ENCODE assay signal across 25 cellular contexts in the genomic region with DNA sequence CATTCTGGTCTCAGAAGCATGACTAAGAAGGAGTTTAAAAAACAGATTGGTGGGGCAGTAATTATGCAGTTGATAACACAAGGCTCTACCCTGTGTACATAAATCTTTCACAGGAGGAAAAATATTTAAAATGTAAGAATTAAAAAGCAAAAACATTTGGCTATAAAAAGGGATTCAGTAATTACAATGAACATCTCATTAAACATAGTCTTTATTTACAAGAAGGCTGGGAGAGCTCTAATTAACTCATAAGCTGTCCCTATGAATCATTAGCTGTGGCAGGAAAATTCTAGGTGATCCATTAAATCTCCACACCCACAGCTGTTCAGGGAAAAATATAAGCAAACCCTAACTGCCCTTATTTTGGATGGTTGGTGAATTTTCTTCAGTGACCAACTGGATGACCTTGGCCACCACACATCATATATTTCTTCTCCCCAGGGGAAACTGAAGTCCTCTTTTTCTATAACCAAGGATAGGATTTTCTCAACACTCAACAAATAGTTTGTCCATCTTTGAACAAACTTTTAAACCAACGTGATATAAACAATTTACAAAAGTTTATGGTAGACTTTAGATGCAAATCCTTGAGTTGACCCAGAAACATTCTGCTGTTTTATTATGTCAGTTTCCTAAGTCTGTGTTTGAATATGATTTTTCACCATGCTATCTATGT. TPM values are rescaled to one million over a fixed set of nuclear protein-coding genes. Genes with fewer than 3 reads are reported as not detected.
"Had no signal": no experiment of that assay in that cellular context is flagged by ENCODE, and none has a peak within 500 bp of the region (broad histone marks: within the 10 kb centered on the region; RNA-seq: fewer than 3 reads in every experiment).

No MANE protein-coding gene starts in this region.

- H3K27me3 ChIP-seq: foreskin keratinocyte, heart left ventricle, neutrophil, ovary, upper lobe of left lung, vagina had no signal

- H3K36me3 ChIP-seq: heart left ventricle, left ventricle myocardium inferior, neutrophil, ovary, upper lobe of left lung, vagina, WERI-Rb-1 had no signal

- H3K27ac ChIP-seq: foreskin keratinocyte, heart left ventricle, left ventricle myocardium inferior, neutrophil, ovary, skin epidermis, upper lobe of left lung, vagina, WERI-Rb-1 had no signal

- H3K4me3 ChIP-seq: heart left ventricle, left ventricle myocardium inferior, lung, mucosa of descending colon, ovary, skin epidermis, upper lobe of left lung, vagina had no signal

- DNase-seq: activated CD4-positive, alpha-beta T cell treated with anti-CD3 and anti-CD28 coated beads for 48 hours; activated CD4-positive, alpha-beta T cell treated with anti-CD3 and anti-CD28 coated beads, Interleukin-2, amount 50 U/mL, for 48 hours; activated CD8-positive, alpha-beta memory T cell treated with anti-CD3 and anti-CD28 coated beads for 24 hours; activated effector memory CD4-positive, alpha-beta T cell treated with Interleukin-2 at 50 U/mL for 16 hours; activated naive CD4-positive, alpha-beta T cell treated with anti-CD3 and anti-CD28 coated beads, Interleukin-2, amount 10 ng/mL, durations not matched to agents 7 days and 5 days; activated naive CD8-positive, alpha-beta T cell treated with anti-CD3 and anti-CD28 coated beads, Interleukin-2, amount 10 ng/mL, durations not matched to agents 7 days and 5 days; amniotic stem cell; caudate nucleus; cortex of kidney; effector memory CD8-positive, alpha-beta T cell; foreskin keratinocyte; heart left ventricle; left ventricle myocardium inferior; mucosa of descending colon; nephron progenitor cell; ovary; retina; stimulated activated CD4-positive, alpha-beta T cell treated with anti-CD3 and anti-CD28 coated beads, Interleukin-4, amount 100 ng/mL, for 24 hours; T-helper 9 cell; upper lobe of left lung; WERI-Rb-1 had no signal

- H3K9me3 ChIP-seq: heart left ventricle, left ventricle myocardium inferior, mucosa of descending colon, neutrophil, ovary, upper lobe of left lung, vagina had no signal

- H3K4me1 ChIP-seq: heart left ventricle, upper lobe of left lung, vagina had no signal

RNA-seq across cellular contexts. Expression of a gene that starts 59.6 kb away (rescaled TPM):
- total RNA-seq: foreskin keratinocyte had no signal
